Comparison of ENCODE assay signal across 15 cellular contexts in genomic region chr5:67065237-67065636, GRCh38.
A peak's percentile ranks its signal among the peaks of the same experiment; 100 is the strongest.
DNase-seq lines count a peak whose midpoint lies in the region; ATAC-seq and FAIRE-seq lines count a peak whose summit lies in the region.
"Had no signal": no experiment of that assay in that cellular context is flagged by ENCODE, and none has a peak within 500 bp of the region (broad histone marks: within the 10 kb centered on the region; RNA-seq: fewer than 3 reads in every experiment).

No MANE protein-coding gene starts in this region.

- no peak overlapping the region for H3K4me3 ChIP-seq in small intestine (ENCODE audit: low read depth in 1 of 2, low read length in 2 of 2)
- H3K4me3 ChIP-seq: breast epithelium, esophagus muscularis mucosa had no signal

- CTCF ChIA-PET in activated naive CD4-positive, alpha-beta T cell treated with anti-CD3 and anti-CD28 coated beads for 36 hours (lab: Charles Lee), result interaction anchor here (0.7 to 1.8 kb wide), 3 partner anchors 12 to 78 kb away, joined by 4 to 8 read pairs (median 4); no protein-coding TSS in a partner anchor
- CTCF ChIA-PET in activated naive CD4-positive, alpha-beta T cell treated with anti-CD3 and anti-CD28 coated beads, Interleukin-2, amount 10 ng/mL, durations not matched to agents 7 days and 5 days (lab: Charles Lee), result interaction anchor here (1.1 kb wide), 1 partner anchor 76 kb away, joined by 4 read pairs; no protein-coding TSS in a partner anchor

- FAIRE-seq in small intestine (lab: Jason Lieb, UNC), result no peak

- peak overlapping the region in 1 of 2 donors; percentile 38 for H3K27ac ChIP-seq in small intestine (ENCODE audit: low read depth in 1 of 2, low read length in 1 of 2)
- H3K27ac ChIP-seq: breast epithelium, esophagus muscularis mucosa had no signal

- intact Hi-C loops in activated naive CD4-positive, alpha-beta T cell treated with anti-CD3 and anti-CD28 coated beads for 36 hours (cut with micrococcal nuclease), result loop anchor here (1.0 kb wide), 3 partner anchors 33 to 142 kb away; no protein-coding TSS in a partner anchor

- H3K36me3 Mint-ChIP-seq in activated naive CD4-positive, alpha-beta T cell treated with anti-CD3 and anti-CD28 coated beads for 36 hours (ENCODE audit: low read depth), result peaks cover 12% of the 10 kb centered on the region
- H3K36me3 Mint-ChIP-seq in activated naive CD4-positive, alpha-beta T cell treated with anti-CD3 and anti-CD28 coated beads, Interleukin-2, amount 10 ng/mL, durations not matched to agents 7 days and 5 days, result peaks cover 9% of the 10 kb centered on the region
- H3K36me3 Mint-ChIP-seq in activated T-helper 17 cell treated with anti-CD3 and anti-CD28 coated beads, Interleukin-2, amount 50 U/mL, for 72 hours (ENCODE audit: low read depth), result peaks cover 85% of the 10 kb centered on the region
- H3K36me3 Mint-ChIP-seq in stimulated activated effector memory CD8-positive, alpha-beta T cell treated with anti-CD3 and anti-CD28 coated beads, Interleukin-12 subunit alpha, Interleukin-12 subunit beta, amount 100 ng/mL, for 72 hours, result peaks cover 12% of the 10 kb centered on the region

- no peaks in the 10 kb centered on the region for H3K27me3 Mint-ChIP-seq in activated naive CD4-positive, alpha-beta T cell treated with anti-CD3 and anti-CD28 coated beads for 36 hours (ENCODE audit: low read depth)
- H3K27me3 Mint-ChIP-seq in activated naive CD4-positive, alpha-beta T cell treated with anti-CD3 and anti-CD28 coated beads, Interleukin-2, amount 10 ng/mL, durations not matched to agents 7 days and 5 days, result no peaks in the 10 kb centered on the region
- H3K27me3 Mint-ChIP-seq in activated T-helper 17 cell treated with anti-CD3 and anti-CD28 coated beads, Interleukin-2, amount 50 U/mL, for 72 hours, result no peaks in the 10 kb centered on the region
- H3K27me3 Mint-ChIP-seq: naive thymus-derived CD4-positive, alpha-beta T cell; stimulated activated naive CD8-positive, alpha-beta T cell treated with anti-CD3 and anti-CD28 coated beads, Interleukin-15, Interleukin-2, amounts not matched to agents 100 ng/mL and 50 ng/mL, for 24 hours had no signal

- no peaks in the 10 kb centered on the region for H3K9me3 Mint-ChIP-seq in activated naive CD4-positive, alpha-beta T cell treated with anti-CD3 and anti-CD28 coated beads for 36 hours
- H3K9me3 Mint-ChIP-seq in activated naive CD4-positive, alpha-beta T cell treated with anti-CD3 and anti-CD28 coated beads, Interleukin-2, amount 10 ng/mL, durations not matched to agents 7 days and 5 days, result no peaks in the 10 kb centered on the region
- no peaks in the 10 kb centered on the region for H3K9me3 Mint-ChIP-seq in activated T-helper 17 cell treated with anti-CD3 and anti-CD28 coated beads, Interleukin-2, amount 50 U/mL, for 72 hours
- H3K9me3 Mint-ChIP-seq in stimulated activated effector memory CD8-positive, alpha-beta T cell treated with anti-CD3 and anti-CD28 coated beads, Interleukin-12 subunit alpha, Interleukin-12 subunit beta, amount 100 ng/mL, for 72 hours, result no peaks in the 10 kb centered on the region
- H3K9me3 Mint-ChIP-seq: stimulated activated naive CD8-positive, alpha-beta T cell treated with anti-CD3 and anti-CD28 coated beads, Interleukin-15, Interleukin-2, amounts not matched to agents 100 ng/mL and 50 ng/mL, for 24 hours had no signal

- DNase-seq in activated naive CD4-positive, alpha-beta T cell treated with anti-CD3 and anti-CD28 coated beads for 36 hours, result peak; percentile 47
- DNase-seq in activated naive CD4-positive, alpha-beta T cell treated with anti-CD3 and anti-CD28 coated beads, Interleukin-2, amount 10 ng/mL, durations not matched to agents 7 days and 5 days, result no peak
- DNase-seq in stimulated activated effector memory CD8-positive, alpha-beta T cell treated with anti-CD3 and anti-CD28 coated beads, Interleukin-12 subunit alpha, Interleukin-12 subunit beta, amount 100 ng/mL, for 72 hours (ENCODE audit: low spot score in 2 of 2), result peak in 1 of 2 donors; percentile 64
- DNase-seq in epidermal melanocyte (ENCODE audit: insufficient read length, low spot score) (no peak), SK-N-DZ (ENCODE audit: low spot score) (no peak), small intestine (no peak)
- DNase-seq: activated CD8-positive, alpha-beta memory T cell treated with anti-CD3 and anti-CD28 coated beads for 24 hours; C1 segment of cervical spinal cord; naive thymus-derived CD4-positive, alpha-beta T cell; NCI-H2081 had no signal

- no peaks in the 10 kb centered on the region for H3K36me3 ChIP-seq in small intestine (ENCODE audit: control insufficient read depth in 2 of 2, insufficient read depth in 2 of 2, low read length in 2 of 2)
- H3K36me3 ChIP-seq: breast epithelium, esophagus muscularis mucosa had no signal

- WGBS in small intestine, 3 donors, result 68 to 81% (median 74%) methylated on average over 4 of the region's 4 CpGs

- H3K27me3 ChIP-seq in small intestine (ENCODE audit: control insufficient read depth in 2 of 2, insufficient read depth in 2 of 2, low read length in 2 of 2), result no peaks in the 10 kb centered on the region
- H3K27me3 ChIP-seq: breast epithelium, esophagus muscularis mucosa had no signal

- peak overlapping the region; percentile 72 for H3K27ac Mint-ChIP-seq in activated naive CD4-positive, alpha-beta T cell treated with anti-CD3 and anti-CD28 coated beads for 36 hours
- no peak overlapping the region for H3K27ac Mint-ChIP-seq in activated naive CD4-positive, alpha-beta T cell treated with anti-CD3 and anti-CD28 coated beads, Interleukin-2, amount 10 ng/mL, durations not matched to agents 7 days and 5 days
- H3K27ac Mint-ChIP-seq in activated T-helper 17 cell treated with anti-CD3 and anti-CD28 coated beads, Interleukin-2, amount 50 U/mL, for 72 hours, result peak overlapping the region; percentile 73
- no peak overlapping the region for H3K27ac Mint-ChIP-seq in stimulated activated effector memory CD8-positive, alpha-beta T cell treated with anti-CD3 and anti-CD28 coated beads, Interleukin-12 subunit alpha, Interleukin-12 subunit beta, amount 100 ng/mL, for 72 hours
- H3K27ac Mint-ChIP-seq: stimulated activated naive CD8-positive, alpha-beta T cell treated with anti-CD3 and anti-CD28 coated beads, Interleukin-15, Interleukin-2, amounts not matched to agents 100 ng/mL and 50 ng/mL, for 24 hours had no signal

- no peaks in the 10 kb centered on the region for H3K9me3 ChIP-seq in small intestine (ENCODE audit: control insufficient read depth, low read depth)
- H3K9me3 ChIP-seq: breast epithelium, esophagus muscularis mucosa had no signal

- no peak overlapping the region for H3K4me3 Mint-ChIP-seq in activated naive CD4-positive, alpha-beta T cell treated with anti-CD3 and anti-CD28 coated beads for 36 hours
- no peak overlapping the region for H3K4me3 Mint-ChIP-seq in activated naive CD4-positive, alpha-beta T cell treated with anti-CD3 and anti-CD28 coated beads, Interleukin-2, amount 10 ng/mL, durations not matched to agents 7 days and 5 days
- H3K4me3 Mint-ChIP-seq in activated T-helper 17 cell treated with anti-CD3 and anti-CD28 coated beads, Interleukin-2, amount 50 U/mL, for 72 hours, result peak overlapping the region; percentile 48
- H3K4me3 Mint-ChIP-seq in stimulated activated effector memory CD8-positive, alpha-beta T cell treated with anti-CD3 and anti-CD28 coated beads, Interleukin-12 subunit alpha, Interleukin-12 subunit beta, amount 100 ng/mL, for 72 hours, result no peak overlapping the region
- H3K4me3 Mint-ChIP-seq: naive thymus-derived CD4-positive, alpha-beta T cell; stimulated activated naive CD8-positive, alpha-beta T cell treated with anti-CD3 and anti-CD28 coated beads, Interleukin-15, Interleukin-2, amounts not matched to agents 100 ng/mL and 50 ng/mL, for 24 hours had no signal

- peaks cover 25% of the 10 kb centered on the region for H3K4me1 Mint-ChIP-seq in activated naive CD4-positive, alpha-beta T cell treated with anti-CD3 and anti-CD28 coated beads for 36 hours (ENCODE audit: low read depth)
- H3K4me1 Mint-ChIP-seq in activated naive CD4-positive, alpha-beta T cell treated with anti-CD3 and anti-CD28 coated beads, Interleukin-2, amount 10 ng/mL, durations not matched to agents 7 days and 5 days, result peaks cover 9% of the 10 kb centered on the region
- H3K4me1 Mint-ChIP-seq in activated T-helper 17 cell treated with anti-CD3 and anti-CD28 coated beads, Interleukin-2, amount 50 U/mL, for 72 hours, result peaks cover 22% of the 10 kb centered on the region
- peaks cover 22% of the 10 kb centered on the region for H3K4me1 Mint-ChIP-seq in stimulated activated effector memory CD8-positive, alpha-beta T cell treated with anti-CD3 and anti-CD28 coated beads, Interleukin-12 subunit alpha, Interleukin-12 subunit beta, amount 100 ng/mL, for 72 hours

- peak; percentile 76 for ATAC-seq in HG03432 (IDR thresholded peaks at IDR 0.05; ENCODE audit: unreplicated experiment)
- peak; percentile 93 for ATAC-seq in activated T-helper 17 cell treated with anti-CD3 and anti-CD28 coated beads, Interleukin-2, amount 50 U/mL, for 72 hours (replicated peaks)
- peak; percentile 95 for ATAC-seq in stimulated activated effector memory CD8-positive, alpha-beta T cell treated with anti-CD3 and anti-CD28 coated beads, Interleukin-12 subunit alpha, Interleukin-12 subunit beta, amount 100 ng/mL, for 72 hours
- ATAC-seq: naive thymus-derived CD4-positive, alpha-beta T cell had no signal

- peaks cover 0 to 3% of the 10 kb centered on the region in 2 donors for H3K4me1 ChIP-seq in small intestine (ENCODE audit: control insufficient read depth in 2 of 2, insufficient read depth in 1 of 2, low read depth in 1 of 2, low read length in 1 of 2)
- H3K4me1 ChIP-seq: breast epithelium had no signal

Comparison
In these comparisons a context has a peak if more than half of its experiments do, and no peak if none do; other contexts are left out.
1. H3K27ac Mint-ChIP-seq: peak in activated naive CD4-positive, alpha-beta T cell treated with anti-CD3 and anti-CD28 coated beads for 36 hours (single experiment) and activated T-helper 17 cell treated with anti-CD3 and anti-CD28 coated beads, Interleukin-2, amount 50 U/mL, for 72 hours (single experiment); none in activated naive CD4-positive, alpha-beta T cell treated with anti-CD3 and anti-CD28 coated beads, Interleukin-2, amount 10 ng/mL, durations not matched to agents 7 days and 5 days (single experiment) and stimulated activated effector memory CD8-positive, alpha-beta T cell treated with anti-CD3 and anti-CD28 coated beads, Interleukin-12 subunit alpha, Interleukin-12 subunit beta, amount 100 ng/mL, for 72 hours (single experiment).
2. Peak in every context shown above with its lines, with median percentiles within 50 percentile points of each other: ATAC-seq.